27 cellular contexts compared by ENCODE assay signal in genomic region chr9:29394855-29395254, GRCh38.
"Had no signal": no experiment of that assay in that cellular context is flagged by ENCODE, and none has a peak within 500 bp of the region (broad histone marks: within the 10 kb centered on the region; RNA-seq: fewer than 3 reads in every experiment).

No MANE protein-coding gene starts in this region.

- H3K27ac ChIP-seq: colonic mucosa, coronary artery, dorsolateral prefrontal cortex, epithelial cell of prostate, esophagus muscularis mucosa, esophagus squamous epithelium, foreskin keratinocyte, gastrocnemius medialis, gastroesophageal sphincter, heart left ventricle, heart right ventricle had no signal

- ATAC-seq: effector memory CD8-positive, alpha-beta T cell; esophagus mucosa; foreskin keratinocyte; gastrocnemius medialis; gastroesophageal sphincter; heart left ventricle; heart right ventricle had no signal

- H3K4me1 ChIP-seq: colonic mucosa, esophagus muscularis mucosa, esophagus squamous epithelium, foreskin keratinocyte, gastrocnemius medialis, gastroesophageal sphincter, heart left ventricle, heart right ventricle had no signal

- FAIRE-seq: endometrium, endothelial cell of umbilical vein, frontal cortex had no signal

- H3K36me3 ChIP-seq: colonic mucosa, esophagus muscularis mucosa, esophagus squamous epithelium, gastrocnemius medialis, gastroesophageal sphincter, heart left ventricle, heart right ventricle had no signal

- H3K9me3 ChIP-seq: colonic mucosa, esophagus muscularis mucosa, esophagus squamous epithelium, gastrocnemius medialis, gastroesophageal sphincter had no signal

- H3K4me3 ChIP-seq: colonic mucosa, coronary artery, dorsolateral prefrontal cortex, esophagus muscularis mucosa, esophagus squamous epithelium, gastrocnemius medialis, gastroesophageal sphincter, heart left ventricle, heart right ventricle had no signal

- DNase-seq: colonic mucosa; cortex of kidney; dermis blood vessel endothelial cell; dorsolateral prefrontal cortex; effector CD4-positive, alpha-beta T cell; effector CD8-positive, alpha-beta T cell; effector memory CD4-positive, alpha-beta T cell; effector memory CD8-positive, alpha-beta T cell; endodermal cell; erythroblast; esophagus squamous epithelium; foreskin fibroblast; foreskin keratinocyte; foreskin melanocyte; gastrocnemius medialis; glutamatergic neuron; head of caudate nucleus; heart left ventricle; heart right ventricle had no signal

- H3K27me3 ChIP-seq: colonic mucosa, dorsolateral prefrontal cortex, esophagus muscularis mucosa, esophagus squamous epithelium, foreskin keratinocyte, gastrocnemius medialis, gastroesophageal sphincter, heart left ventricle, heart right ventricle had no signal
